1 cellular context compared by ENCODE assay signal in the genomic region with DNA sequence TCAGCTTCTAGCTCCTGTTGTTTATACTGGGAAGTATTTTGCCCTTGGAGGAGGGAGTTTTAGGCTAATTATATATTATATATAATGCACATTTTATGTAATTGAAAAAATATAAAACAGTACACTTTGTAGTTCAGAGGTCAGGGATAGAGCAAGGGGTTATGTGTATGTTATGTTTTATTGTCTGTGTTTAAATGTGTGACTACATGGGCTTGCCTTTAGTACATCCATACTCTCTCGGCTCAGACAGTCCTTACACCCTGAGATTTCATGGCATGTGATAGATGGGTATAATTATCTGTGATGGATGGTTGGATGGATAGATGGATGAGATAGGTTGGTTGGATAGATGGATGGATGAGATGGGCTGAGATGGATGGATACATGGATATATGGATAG.
A peak's percentile ranks its signal among the peaks of the same experiment; 100 is the strongest.
TF ChIP-seq lines count a peak whose summit lies in the region.

No MANE protein-coding gene starts in this region.

TF ChIP-seq in GM12878, 131 proteins besides CTCF, POLR2A, EP300 and RAD21 (continued from another document):
- no peak for TF ChIP-seq EZH2 (IDR thresholded peaks at IDR 0.05; ENCODE audit: borderline replicate concordance, control insufficient read depth, low read depth, low read length)
- TF ChIP-seq HDAC6 (IDR thresholded peaks at IDR 0.05; ENCODE audit: unreplicated experiment), result no peak
- no peak for TF ChIP-seq NR2C1 (IDR thresholded peaks at IDR 0.05)
- TF ChIP-seq HDGF (IDR thresholded peaks at IDR 0.05), result 0 out of 2 replicates have a peak, but pooled peaks have one; percentile 41
- TF ChIP-seq, protein P1, sequence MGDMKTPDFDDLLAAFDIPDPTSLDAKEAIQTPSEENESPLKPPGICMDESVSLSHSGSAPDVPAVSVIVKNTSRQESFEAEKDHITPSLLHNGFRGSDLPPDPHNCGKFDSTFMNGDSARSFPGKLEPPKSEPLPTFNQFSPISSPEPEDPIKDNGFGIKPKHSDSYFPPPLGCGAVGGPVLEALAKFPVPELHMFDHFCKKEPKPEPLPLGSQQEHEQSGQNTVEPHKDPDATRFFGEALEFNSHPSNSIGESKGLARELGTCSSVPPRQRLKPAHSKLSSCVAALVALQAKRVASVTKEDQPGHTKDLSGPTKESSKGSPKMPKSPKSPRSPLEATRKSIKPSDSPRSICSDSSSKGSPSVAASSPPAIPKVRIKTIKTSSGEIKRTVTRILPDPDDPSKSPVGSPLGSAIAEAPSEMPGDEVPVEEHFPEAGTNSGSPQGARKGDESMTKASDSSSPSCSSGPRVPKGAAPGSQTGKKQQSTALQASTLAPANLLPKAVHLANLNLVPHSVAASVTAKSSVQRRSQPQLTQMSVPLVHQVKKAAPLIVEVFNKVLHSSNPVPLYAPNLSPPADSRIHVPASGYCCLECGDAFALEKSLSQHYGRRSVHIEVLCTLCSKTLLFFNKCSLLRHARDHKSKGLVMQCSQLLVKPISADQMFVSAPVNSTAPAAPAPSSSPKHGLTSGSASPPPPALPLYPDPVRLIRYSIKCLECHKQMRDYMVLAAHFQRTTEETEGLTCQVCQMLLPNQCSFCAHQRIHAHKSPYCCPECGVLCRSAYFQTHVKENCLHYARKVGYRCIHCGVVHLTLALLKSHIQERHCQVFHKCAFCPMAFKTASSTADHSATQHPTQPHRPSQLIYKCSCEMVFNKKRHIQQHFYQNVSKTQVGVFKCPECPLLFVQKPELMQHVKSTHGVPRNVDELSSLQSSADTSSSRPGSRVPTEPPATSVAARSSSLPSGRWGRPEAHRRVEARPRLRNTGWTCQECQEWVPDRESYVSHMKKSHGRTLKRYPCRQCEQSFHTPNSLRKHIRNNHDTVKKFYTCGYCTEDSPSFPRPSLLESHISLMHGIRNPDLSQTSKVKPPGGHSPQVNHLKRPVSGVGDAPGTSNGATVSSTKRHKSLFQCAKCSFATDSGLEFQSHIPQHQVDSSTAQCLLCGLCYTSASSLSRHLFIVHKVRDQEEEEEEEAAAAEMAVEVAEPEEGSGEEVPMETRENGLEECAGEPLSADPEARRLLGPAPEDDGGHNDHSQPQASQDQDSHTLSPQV (IDR thresholded peaks at IDR 0.05), result peak; percentile 94
- TF ChIP-seq TBL1XR1 (IDR thresholded peaks at IDR 0.05; ENCODE audit: low read depth, low read length), result no peak
- no peak for TF ChIP-seq MYC (IDR thresholded peaks at IDR 0.05; ENCODE audit: insufficient read depth, insufficient read length, insufficient replicate concordance, low read length, severe bottlenecking)
- no peak for TF ChIP-seq PML (IDR thresholded peaks at IDR 0.05; ENCODE audit: low read length)
- TF ChIP-seq, protein P2, sequence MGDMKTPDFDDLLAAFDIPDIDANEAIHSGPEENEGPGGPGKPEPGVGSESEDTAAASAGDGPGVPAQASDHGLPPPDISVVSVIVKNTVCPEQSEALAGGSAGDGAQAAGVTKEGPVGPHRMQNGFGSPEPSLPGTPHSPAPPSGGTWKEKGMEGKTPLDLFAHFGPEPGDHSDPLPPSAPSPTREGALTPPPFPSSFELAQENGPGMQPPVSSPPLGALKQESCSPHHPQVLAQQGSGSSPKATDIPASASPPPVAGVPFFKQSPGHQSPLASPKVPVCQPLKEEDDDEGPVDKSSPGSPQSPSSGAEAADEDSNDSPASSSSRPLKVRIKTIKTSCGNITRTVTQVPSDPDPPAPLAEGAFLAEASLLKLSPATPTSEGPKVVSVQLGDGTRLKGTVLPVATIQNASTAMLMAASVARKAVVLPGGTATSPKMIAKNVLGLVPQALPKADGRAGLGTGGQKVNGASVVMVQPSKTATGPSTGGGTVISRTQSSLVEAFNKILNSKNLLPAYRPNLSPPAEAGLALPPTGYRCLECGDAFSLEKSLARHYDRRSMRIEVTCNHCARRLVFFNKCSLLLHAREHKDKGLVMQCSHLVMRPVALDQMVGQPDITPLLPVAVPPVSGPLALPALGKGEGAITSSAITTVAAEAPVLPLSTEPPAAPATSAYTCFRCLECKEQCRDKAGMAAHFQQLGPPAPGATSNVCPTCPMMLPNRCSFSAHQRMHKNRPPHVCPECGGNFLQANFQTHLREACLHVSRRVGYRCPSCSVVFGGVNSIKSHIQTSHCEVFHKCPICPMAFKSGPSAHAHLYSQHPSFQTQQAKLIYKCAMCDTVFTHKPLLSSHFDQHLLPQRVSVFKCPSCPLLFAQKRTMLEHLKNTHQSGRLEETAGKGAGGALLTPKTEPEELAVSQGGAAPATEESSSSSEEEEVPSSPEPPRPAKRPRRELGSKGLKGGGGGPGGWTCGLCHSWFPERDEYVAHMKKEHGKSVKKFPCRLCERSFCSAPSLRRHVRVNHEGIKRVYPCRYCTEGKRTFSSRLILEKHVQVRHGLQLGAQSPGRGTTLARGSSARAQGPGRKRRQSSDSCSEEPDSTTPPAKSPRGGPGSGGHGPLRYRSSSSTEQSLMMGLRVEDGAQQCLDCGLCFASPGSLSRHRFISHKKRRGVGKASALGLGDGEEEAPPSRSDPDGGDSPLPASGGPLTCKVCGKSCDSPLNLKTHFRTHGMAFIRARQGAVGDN (IDR thresholded peaks at IDR 0.05), result peak; percentile 50
- no peak for TF ChIP-seq BCL3 (IDR thresholded peaks at IDR 0.05; ENCODE audit: borderline replicate concordance, insufficient read depth, low read depth, low read length, poor library complexity, severe bottlenecking)
- TF ChIP-seq CBX3 (IDR thresholded peaks at IDR 0.05; ENCODE audit: borderline replicate concordance, low read depth), result no peak
- no peak for TF ChIP-seq PRDM15 (CRISPR knock-in tag; IDR thresholded peaks at IDR 0.05)
- no peak for TF ChIP-seq MTA3 (IDR thresholded peaks at IDR 0.05; ENCODE audit: borderline replicate concordance, low read length)
- no peak for TF ChIP-seq POLR2AphosphoS2 (IDR thresholded peaks at IDR 0.05; ENCODE audit: low read depth, low read length)
- no peak for TF ChIP-seq SUPT20H (IDR thresholded peaks at IDR 0.05; ENCODE audit: borderline replicate concordance, control insufficient read depth, low read depth, low read length)
- TF ChIP-seq RBBP5 (conservative IDR thresholded peaks at IDR 0.05), result no peak
- TF ChIP-seq FOS (IDR thresholded peaks at IDR 0.05; ENCODE audit: borderline replicate concordance, extremely low read depth, insufficient read length), result no peak
- no peak for TF ChIP-seq NRF1 (conservative IDR thresholded peaks at IDR 0.05; ENCODE audit: low read depth, low read length)
